ENCODE assay signal across 9 cellular contexts in genomic region chr6:152184573-152185157, GRCh38.
A peak's percentile ranks its signal among the peaks of the same experiment; 100 is the strongest.
DNase-seq lines count a peak whose midpoint lies in the region; ATAC-seq and TF ChIP-seq lines count a peak whose summit lies in the region.
"Had no signal": no experiment of that assay in that cellular context is flagged by ENCODE, and none has a peak within 500 bp of the region (broad histone marks: within the 10 kb centered on the region; RNA-seq: fewer than 3 reads in every experiment).

No MANE protein-coding gene starts in this region.

- H3K27ac Mint-ChIP-seq in memory B cell (peak overlapping the region; percentile 96), Calu3 (ENCODE audit: unreplicated experiment) (no peak overlapping the region)

- peak overlapping the region; percentile 96 for H3K4me3 Mint-ChIP-seq in memory B cell
- no peak overlapping the region for H3K4me3 Mint-ChIP-seq in Calu3 (ENCODE audit: low read depth, unreplicated experiment)

- no peak overlapping the region; the same call in 1 of the 2 replicates for H3K4me3 ChIP-seq in Jurkat, Clone E6-1 (ENCODE audit: low read length)

- H3K36me3 Mint-ChIP-seq in memory B cell (peaks cover 29% of the 10 kb centered on the region), Calu3 (ENCODE audit: insufficient read depth, unreplicated experiment) (no peaks in the 10 kb centered on the region)

- H3K4me1 Mint-ChIP-seq in memory B cell (peaks cover 38% of the 10 kb centered on the region), Calu3 (ENCODE audit: low read depth, unreplicated experiment) (no peaks in the 10 kb centered on the region)

- BruUV-seq in Calu3 (replicated peaks; lab: Mats Ljungman, UMichigan), result no TSS peak

- in situ Hi-C loops in KBM-7 (cut with MboI; ENCODE audit: low pct_unique_long_range_greater_than_20kb, low sequenced_read_pairs), result no loop called here

- CTCF ChIA-PET in Calu3 (lab: Charles Lee), result no interaction called here

- ATAC-seq in GM18858 (IDR thresholded peaks at IDR 0.05; ENCODE audit: unreplicated experiment), result peak; percentile 35
- ATAC-seq in GM21737 (IDR thresholded peaks at IDR 0.05; ENCODE audit: unreplicated experiment), result peak; percentile 61
- peak; percentile 61 for ATAC-seq in memory B cell (ENCODE audit: low read depth)

- no peaks in the 10 kb centered on the region for H3K27me3 Mint-ChIP-seq in memory B cell
- no peaks in the 10 kb centered on the region for H3K27me3 Mint-ChIP-seq in Calu3 (ENCODE audit: unreplicated experiment)

- TF ChIP-seq CTCF in Calu3 (IDR thresholded peaks at IDR 0.05; ENCODE audit: unreplicated experiment), result no peak

- peak; percentile 36 for DNase-seq in Jurkat, Clone E6-1 (ENCODE audit: low read depth, low spot score)
- DNase-seq in memory B cell (ENCODE audit: low spot score in 2 of 2) (no peak), KBM-7 (no peak), Calu3 (no peak), NCI-H524 treated with DMSO at 0.1 percent for 48 hours (lab: John Stamatoyannopoulos, UW) (no peak)
- no peak for DNase-seq in stimulated activated naive CD4-positive, alpha-beta T cell treated with Interleukin-2 at 50 U/mL for 16 hours (lab: John Stamatoyannopoulos, UW)
- DNase-seq: NCI-H526 had no signal

- H3K9me3 Mint-ChIP-seq in memory B cell, result no peaks in the 10 kb centered on the region
- no peaks in the 10 kb centered on the region for H3K9me3 Mint-ChIP-seq in Calu3 (ENCODE audit: low read depth, unreplicated experiment)

- intact Hi-C loops in Calu3 (cut with micrococcal nuclease; ENCODE audit: unreplicated experiment), result no loop called here
